ENCODE assay signal across 16 cellular contexts in the genomic region with DNA sequence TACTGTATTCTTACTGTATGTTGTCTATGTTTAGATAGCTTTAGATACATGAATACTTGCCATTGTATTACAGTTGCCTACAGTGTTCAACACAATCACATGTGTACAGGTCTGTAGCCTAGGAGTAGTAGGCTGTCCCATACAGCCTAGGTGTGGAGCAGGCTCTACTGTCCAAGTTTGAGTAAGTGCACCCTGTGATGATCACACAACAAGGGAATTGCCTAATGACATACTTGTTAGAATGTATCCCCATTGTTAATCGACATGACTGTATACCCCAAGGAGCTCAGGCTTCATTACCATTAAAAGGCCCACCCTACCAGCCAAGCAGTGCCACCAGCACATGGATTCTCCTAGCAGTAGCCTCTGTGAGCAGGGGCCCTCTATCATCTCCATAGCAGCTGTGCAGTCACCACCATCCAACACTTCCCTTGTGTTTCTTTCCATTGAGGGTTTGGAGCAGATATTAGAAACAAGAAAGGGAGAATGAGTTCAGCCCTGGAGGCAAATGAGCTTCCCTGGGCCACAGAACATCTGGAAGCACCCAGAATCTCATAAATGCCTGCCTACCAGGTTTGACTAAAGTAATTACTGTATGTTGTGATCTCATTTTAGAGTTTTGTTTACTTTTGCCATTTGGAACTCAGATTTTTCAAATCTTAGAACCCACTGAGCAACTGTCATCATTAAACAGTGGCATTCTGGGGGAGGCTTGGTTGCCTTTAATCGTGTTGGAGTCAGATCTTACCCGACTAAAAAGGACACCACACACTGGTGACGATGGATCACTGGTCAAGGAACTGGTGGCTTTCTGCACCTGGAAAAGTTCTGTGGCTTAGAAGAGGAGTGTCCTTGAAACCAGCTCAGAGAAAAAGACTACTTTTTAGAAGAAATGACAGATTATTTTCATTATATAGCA.
DNase-seq lines count a peak whose midpoint lies in the region; ATAC-seq and TF ChIP-seq lines count a peak whose summit lies in the region.
"Had no signal": no experiment of that assay in that cellular context is flagged by ENCODE, and none has a peak within 500 bp of the region (broad histone marks: within the 10 kb centered on the region; RNA-seq: fewer than 3 reads in every experiment).

No MANE protein-coding gene starts in this region.

- intact Hi-C loops in MCF 10A (cut with micrococcal nuclease) (no loop called here), breast epithelium (cut with DNase I; ENCODE audit: low total_unique reads) (no loop called here), spleen (cut with DNase I; ENCODE audit: low total_unique reads) (no loop called here)

- H3K4me1 ChIP-seq in breast epithelium (no peaks in the 10 kb centered on the region), spleen (no peaks in the 10 kb centered on the region)
- H3K4me1 ChIP-seq: prostate gland, thyroid gland had no signal

- H3K27me3 ChIP-seq in breast epithelium = no peaks in the 10 kb centered on the region
- H3K27me3 ChIP-seq in brain microvascular endothelial cell (replicated peaks) = no peaks in the 10 kb centered on the region
- H3K27me3 ChIP-seq in spleen (replicated peaks in 1 of 7) = no peaks in the 10 kb centered on the region
- H3K27me3 ChIP-seq: thyroid gland had no signal

- POLR2A ChIA-PET in MCF 10A (lab: Yijun Ruan, JAX) = interaction anchor here (0.6 to 2.0 kb wide), 8 partner anchors 9 to 170 kb away, joined by 3 to 7 read pairs (median 4); no protein-coding TSS in a partner anchor

- H3K27ac ChIP-seq in breast epithelium (no peak overlapping the region), brain microvascular endothelial cell (peak overlapping the region; percentile 89), spleen (no peak overlapping the region)
- H3K27ac ChIP-seq: 22Rv1, prostate gland, thyroid gland had no signal

- no peak overlapping the region for H3K4me3 Mint-ChIP-seq in MCF 10A (ENCODE audit: unreplicated experiment)
- H3K4me3 Mint-ChIP-seq: natural killer cell had no signal

- TF ChIP-seq CTCF in MCF 10A (IDR thresholded peaks at IDR 0.05; ENCODE audit: unreplicated experiment) = no peak
- TF ChIP-seq CTCF in breast epithelium (IDR thresholded peaks at IDR 0.05) = no peak
- TF ChIP-seq CTCF in brain microvascular endothelial cell (IDR thresholded peaks at IDR 0.05; ENCODE audit: low read depth, low read length, missing control alignments) = no peak
- TF ChIP-seq CTCF in spleen (IDR thresholded peaks at IDR 0.05 in 8 of 11, conservative IDR thresholded peaks at IDR 0.05 in 3 of 11) = no peak

- TF ChIP-seq POLR2A in breast epithelium (IDR thresholded peaks at IDR 0.05) (no peak), spleen (IDR thresholded peaks at IDR 0.05) (no peak)

- in situ Hi-C loops in brain microvascular endothelial cell (cut with HindIII; ENCODE audit: low pct_ligation_motif_present, low sequenced_read_pairs) = no loop called here

- H3K36me3 ChIP-seq in breast epithelium (no peaks in the 10 kb centered on the region), brain microvascular endothelial cell (replicated peaks) (peaks cover 8% of the 10 kb centered on the region), spleen (peaks cover 0 to 47% (median 15%) of the 10 kb centered on the region in 6 donors)
- H3K36me3 ChIP-seq: prostate gland, thyroid gland had no signal

- peak overlapping the region; percentile 75 for H3K27ac Mint-ChIP-seq in MCF 10A (ENCODE audit: low read depth, unreplicated experiment)
- H3K27ac Mint-ChIP-seq: natural killer cell had no signal

- 79 to 95% (median 89%) methylated on average over 4 of the region's 4 CpGs for WGBS in spleen, 5 donors

- ATAC-seq in HG02759 (IDR thresholded peaks at IDR 0.05; ENCODE audit: unreplicated experiment) (no peak), GM18909 (IDR thresholded peaks at IDR 0.05; ENCODE audit: poor library complexity, unreplicated experiment) (no peak), GM21515 (IDR thresholded peaks at IDR 0.05; ENCODE audit: unreplicated experiment) (no peak)
- ATAC-seq: natural killer cell had no signal

- DNase-seq in MCF 10A (ENCODE audit: unreplicated experiment) (peak; percentile 8), breast epithelium (ENCODE audit: low spot score in 2 of 2) (no peak), brain microvascular endothelial cell (no peak), inferior parietal cortex (ENCODE audit: extremely low spot score) (peak; percentile 40), spleen (no peak)
- DNase-seq: natural killer cell; RPMI8226; stimulated activated CD4-positive, alpha-beta T cell treated with anti-CD3 and anti-CD28 coated beads, Interleukin-12 subunit alpha, Interleukin-12 subunit beta, amount 100 ng/mL, for 4 hours; T-helper 1 cell; thyroid gland had no signal

- no TSS peak for BruUV-seq in MCF 10A (replicated peaks; lab: Mats Ljungman, UMichigan)

- CTCF ChIA-PET in MCF 10A (lab: Yijun Ruan, JAX) = interaction anchor here (0.6 to 1.2 kb wide), 4 partner anchors 9 to 196 kb away, joined by 3 to 6 read pairs (median 4); no protein-coding TSS in a partner anchor

- H3K9me3 ChIP-seq in breast epithelium (no peaks in the 10 kb centered on the region), spleen (peaks cover 0 to 15% (median 0%) of the 10 kb centered on the region in 8 donors)
- H3K9me3 ChIP-seq: prostate gland, thyroid gland had no signal

- peaks cover 21% of the 10 kb centered on the region for H3K36me3 Mint-ChIP-seq in MCF 10A (ENCODE audit: insufficient read depth, unreplicated experiment)
- H3K36me3 Mint-ChIP-seq: natural killer cell had no signal

- no peak overlapping the region for H3K4me3 ChIP-seq in breast epithelium
- H3K4me3 ChIP-seq in brain microvascular endothelial cell (ENCODE audit: low read depth, low read length) = no peak overlapping the region
- H3K4me3 ChIP-seq in spleen = no peak overlapping the region
- H3K4me3 ChIP-seq: lung, prostate gland, thyroid gland had no signal

- peaks cover 16% of the 10 kb centered on the region for H3K4me1 Mint-ChIP-seq in MCF 10A (ENCODE audit: insufficient read depth, unreplicated experiment)

- H3K27me3 Mint-ChIP-seq in MCF 10A (ENCODE audit: insufficient read depth, unreplicated experiment) = no peaks in the 10 kb centered on the region

- no peaks in the 10 kb centered on the region for H3K9me3 Mint-ChIP-seq in MCF 10A (ENCODE audit: unreplicated experiment)
- H3K9me3 Mint-ChIP-seq: natural killer cell had no signal

Comparison
In these comparisons a context has a peak if more than half of its experiments do, and no peak if none do; other contexts are left out.
1. DNase-seq: peak in MCF 10A (single experiment) and inferior parietal cortex (single experiment); none in breast epithelium (0 of 2), brain microvascular endothelial cell (single experiment) and spleen (single experiment).